26 cellular contexts compared by ENCODE assay signal in the genomic region with DNA sequence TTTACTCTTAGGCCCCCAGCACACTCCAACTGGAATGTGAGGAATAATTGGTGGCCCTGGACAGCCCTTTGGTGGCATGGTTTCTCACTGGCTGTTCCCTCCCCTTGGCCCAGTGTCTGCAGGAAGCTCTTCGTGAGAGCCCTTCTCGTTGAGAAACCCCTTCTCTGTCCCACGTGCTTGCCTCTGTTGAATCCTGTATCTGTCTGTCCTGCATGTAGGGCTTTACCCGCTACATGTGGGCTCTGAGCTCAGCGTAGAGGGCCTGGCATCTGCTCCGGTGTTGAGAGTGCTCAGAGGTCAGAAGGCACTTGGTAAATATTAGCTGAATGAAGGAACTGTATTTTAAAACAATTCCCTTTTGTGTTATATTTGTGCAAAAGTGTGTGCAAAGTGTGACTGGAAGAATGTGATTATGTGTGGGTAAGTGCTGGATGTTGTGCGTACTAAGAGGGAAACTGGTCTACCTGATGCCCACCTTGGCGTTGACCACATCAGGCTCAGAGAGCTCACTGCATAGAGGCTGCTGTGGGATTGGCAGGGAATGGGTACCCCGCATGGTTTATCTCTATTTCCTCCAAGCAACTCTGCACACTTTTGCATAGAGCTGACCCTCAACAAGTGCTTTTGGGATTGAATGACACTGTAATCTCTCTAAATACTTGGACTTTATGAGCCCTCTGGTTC. TPM values are rescaled to one million over a fixed set of nuclear protein-coding genes. Genes with fewer than 3 reads are reported as not detected.
DNase-seq lines count a peak whose midpoint lies in the region; ATAC-seq and TF ChIP-seq lines count a peak whose summit lies in the region.
"Had no signal": no experiment of that assay in that cellular context is flagged by ENCODE, and none has a peak within 500 bp of the region (broad histone marks: within the 10 kb centered on the region; RNA-seq: fewer than 3 reads in every experiment).

No MANE protein-coding gene starts in this region.

- POLR2A ChIA-PET in HEK293 (lab: Yijun Ruan, JAX), result no interaction called here

- peaks cover 0 to 2% (median 1%) of the 10 kb centered on the region in 3 donors for H3K27me3 Mint-ChIP-seq in immature natural killer cell (ENCODE audit: low read depth in 3 of 3)

- H3K9me3 ChIP-seq in HEK293 (ENCODE audit: control insufficient read depth, insufficient read depth, low read depth, low read length) (no peaks in the 10 kb centered on the region), prostate gland (no peaks in the 10 kb centered on the region), spleen (no peaks in the 10 kb centered on the region)
- H3K9me3 ChIP-seq: HAP-1 had no signal

- no peaks in the 10 kb centered on the region for H3K36me3 ChIP-seq in HEK293 (ENCODE audit: control insufficient read depth in 2 of 2, insufficient read depth in 1 of 2, low read length in 2 of 2)
- no peaks in the 10 kb centered on the region for H3K36me3 ChIP-seq in prostate gland
- peaks cover 0 to 20% (median 0%) of the 10 kb centered on the region in 6 donors for H3K36me3 ChIP-seq in spleen
- H3K36me3 ChIP-seq: HAP-1 had no signal

- H3K4me1 Mint-ChIP-seq in immature natural killer cell, result peaks cover 51 to 55% of the 10 kb centered on the region in 2 donors

- H3K27ac Mint-ChIP-seq in immature natural killer cell, result peak overlapping the region in 1 of 6 donors; percentile 0
- no peak overlapping the region for H3K27ac Mint-ChIP-seq in activated naive CD4-positive, alpha-beta T cell treated with anti-CD3 and anti-CD28 coated beads, Interleukin-2, amount 50 U/mL, for 72 hours

- H3K27ac ChIP-seq in HEK293 (ENCODE audit: extremely low read depth, low read depth, low read length), result no peak overlapping the region
- H3K27ac ChIP-seq in prostate gland, result no peak overlapping the region
- no peak overlapping the region for H3K27ac ChIP-seq in spleen
- H3K27ac ChIP-seq: BLaER1 treated with 17β-estradiol and CSF1 and Interleukin-3, amounts not matched to agents 10 nM and 100 nM had no signal

- DNase-seq in NCI-H524 treated with DMSO at 0.1 percent for 48 hours (lab: John Stamatoyannopoulos, UW) (peak; percentile 65), immature natural killer cell (no peak), prostate gland (ENCODE audit: low spot score) (peak; percentile 2), spleen (no peak), NCI-H526 treated with DMSO at 0.1 percent for 48 hours (lab: John Stamatoyannopoulos, UW) (no peak)
- DNase-seq in activated naive CD4-positive, alpha-beta T cell treated with anti-CD3 and anti-CD28 coated beads, Interleukin-2, amount 50 U/mL, for 72 hours (ENCODE audit: low spot score in 2 of 2), result no peak
- DNase-seq: activated CD4-positive, CD25-positive, alpha-beta regulatory T cell treated with anti-CD3 and anti-CD28 coated beads, Interleukin-2, amount 50 U/mL, for 72 hours; activated CD8-positive, alpha-beta T cell treated with anti-CD3 and anti-CD28 coated beads, Interleukin-2, amount 10 ng/mL, durations not matched to agents 7 days and 5 days; activated effector memory CD4-positive, alpha-beta T cell treated with anti-CD3 and anti-CD28 coated beads, Interleukin-2, amount 50 U/mL, for 16 hours; activated T-cell treated with anti-CD3 and anti-CD28 coated beads, Interleukin-2, amount 50 U/mL, for 1 hour; COR-L47; DMS53; left colon; mesenchymal stem cell; NCI-H1417 treated with DMSO at 0.1 percent for 48 hours; NCI-H2081; NCI-H69; SHP77; stimulated activated CD4-positive, alpha-beta T cell treated with anti-CD3 and anti-CD28 coated beads, Interleukin-4, amount 100 ng/mL, for 24 hours; T-helper 2 cell; trophoblast cell had no signal

- CTCF ChIA-PET in HEK293 (lab: Yijun Ruan, JAX), result interaction anchor here (0.7 to 1.2 kb wide), 2 partner anchors 40 to 60 kb away, joined by 3 read pairs; no protein-coding TSS in a partner anchor

- peak overlapping the region in 3 of 5 donors; percentile 2 to 46 (median 27) for H3K4me3 Mint-ChIP-seq in immature natural killer cell
- H3K4me3 Mint-ChIP-seq: activated CD8-positive, alpha-beta T cell treated with anti-CD3 and anti-CD28 coated beads, Interleukin-2, amount 10 ng/mL, durations not matched to agents 7 days and 5 days had no signal

- H3K27me3 ChIP-seq in prostate gland (replicated peaks; ENCODE audit: insufficient read depth) (no peaks in the 10 kb centered on the region), spleen (replicated peaks in 1 of 7) (no peaks in the 10 kb centered on the region)
- H3K27me3 ChIP-seq: BLaER1 treated with 17β-estradiol and CSF1 and Interleukin-3, amounts not matched to agents 10 nM and 100 nM had no signal

- H3K4me3 ChIP-seq in HEK293 (ENCODE audit: low read depth, low read length), result no peak overlapping the region
- H3K4me3 ChIP-seq in prostate gland, result no peak overlapping the region
- H3K4me3 ChIP-seq in spleen, result no peak overlapping the region
- H3K4me3 ChIP-seq: BLaER1 treated with 17β-estradiol and CSF1 and Interleukin-3, amounts not matched to agents 10 nM and 100 nM; HAP-1 had no signal

- H3K4me1 ChIP-seq in HEK293 (ENCODE audit: control insufficient read depth, insufficient read depth, low read length) (peaks cover 7% of the 10 kb centered on the region; the same call in 1 of the 2 replicates), prostate gland (replicated peaks) (peaks cover 3% of the 10 kb centered on the region), spleen (peaks cover 6 to 55% (median 29%) of the 10 kb centered on the region in 6 donors)
- H3K4me1 ChIP-seq: BLaER1 treated with 17β-estradiol and CSF1 and Interleukin-3, amounts not matched to agents 10 nM and 100 nM; HAP-1 had no signal

- H3K9me3 Mint-ChIP-seq in immature natural killer cell, result no peaks in the 10 kb centered on the region
- H3K9me3 Mint-ChIP-seq in activated naive CD4-positive, alpha-beta T cell treated with anti-CD3 and anti-CD28 coated beads, Interleukin-2, amount 50 U/mL, for 72 hours, result no peaks in the 10 kb centered on the region

- ATAC-seq in activated naive CD4-positive, alpha-beta T cell treated with anti-CD3 and anti-CD28 coated beads, Interleukin-2, amount 50 U/mL, for 72 hours, result no peak
- ATAC-seq: activated CD8-positive, alpha-beta T cell treated with anti-CD3 and anti-CD28 coated beads, Interleukin-2, amount 10 ng/mL, durations not matched to agents 7 days and 5 days; left colon; Panc1; sciatic nerve had no signal

- WGBS in prostate gland, result 96% methylated on average over 9 of the region's 9 CpGs
- WGBS in spleen, 5 donors, result 75 to 87% (median 77%) methylated on average over 9 of the region's 9 CpGs

- no peak for TF ChIP-seq POLR2A in prostate gland (IDR thresholded peaks at IDR 0.05)
- TF ChIP-seq POLR2A in spleen (IDR thresholded peaks at IDR 0.05), result no peak

- TF ChIP-seq CTCF in HEK293 (tag by site-specific recombination; IDR thresholded peaks at IDR 0.05), result no peak
- TF ChIP-seq CTCF in prostate gland (IDR thresholded peaks at IDR 0.05), result no peak
- TF ChIP-seq CTCF in spleen (IDR thresholded peaks at IDR 0.05 in 8 of 11, conservative IDR thresholded peaks at IDR 0.05 in 3 of 11), result no peak

- peaks cover 0 to 7% (median 0%) of the 10 kb centered on the region in 3 donors for H3K36me3 Mint-ChIP-seq in immature natural killer cell
- peaks cover 6 to 13% of the 10 kb centered on the region in 2 donors for H3K36me3 Mint-ChIP-seq in activated naive CD4-positive, alpha-beta T cell treated with anti-CD3 and anti-CD28 coated beads, Interleukin-2, amount 50 U/mL, for 72 hours

- intact Hi-C loops in prostate gland (cut with DNase I) (loop anchor here (5.0 kb wide), 1 partner anchor 35 kb away; no protein-coding TSS in a partner anchor), spleen (cut with DNase I; ENCODE audit: low total_unique reads) (no loop called here)

TF ChIP-seq in HEK293, 187 proteins besides CTCF, POLR2A, EP300 and RAD21:
- peak; percentile 36; the same call in 1 of the 2 replicates for TF ChIP-seq SCRT2 (tag by site-specific recombination; IDR thresholded peaks at IDR 0.05)
- TF ChIP-seq, protein P1, sequence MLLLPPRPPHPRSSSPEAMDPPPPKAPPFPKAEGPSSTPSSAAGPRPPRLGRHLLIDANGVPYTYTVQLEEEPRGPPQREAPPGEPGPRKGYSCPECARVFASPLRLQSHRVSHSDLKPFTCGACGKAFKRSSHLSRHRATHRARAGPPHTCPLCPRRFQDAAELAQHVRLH (tag by site-specific recombination; IDR thresholded peaks at IDR 0.05), result no peak
- TF ChIP-seq, protein P2, sequence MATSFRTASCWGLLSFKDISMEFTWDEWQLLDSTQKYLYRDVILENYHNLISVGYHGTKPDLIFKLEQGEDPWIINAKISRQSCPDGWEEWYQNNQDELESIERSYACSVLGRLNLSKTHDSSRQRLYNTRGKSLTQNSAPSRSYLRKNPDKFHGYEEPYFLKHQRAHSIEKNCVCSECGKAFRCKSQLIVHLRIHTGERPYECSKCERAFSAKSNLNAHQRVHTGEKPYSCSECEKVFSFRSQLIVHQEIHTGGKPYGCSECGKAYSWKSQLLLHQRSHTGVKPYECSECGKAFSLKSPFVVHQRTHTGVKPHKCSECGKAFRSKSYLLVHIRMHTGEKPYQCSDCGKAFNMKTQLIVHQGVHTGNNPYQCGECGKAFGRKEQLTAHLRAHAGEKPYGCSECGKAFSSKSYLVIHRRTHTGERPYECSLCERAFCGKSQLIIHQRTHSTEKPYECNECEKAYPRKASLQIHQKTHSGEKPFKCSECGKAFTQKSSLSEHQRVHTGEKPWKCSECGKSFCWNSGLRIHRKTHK (tag by site-specific recombination; IDR thresholded peaks at IDR 0.05), result no peak

RNA-seq across cellular contexts. Expression of a gene that starts 40.0 kb away (rescaled TPM):
- polyA plus RNA-seq in immature natural killer cell (1 to 10 TPM; 6.4 to 9.1 (median 7.7) TPM), spleen (10 to 100 TPM in 1 of 3 donors, 1 to 10 TPM in 2; 3.8 to 12.5 (median 5.2) TPM)
- total RNA-seq in prostate gland (10 to 100 TPM in 1 of 2 donors, 1 to 10 TPM in 1; 9.1 to 27.9 TPM), spleen (10 to 100 TPM; 42.5 to 86.6 (median 67.1) TPM)
- 10 to 100 TPM; 49.3 to 57.5 TPM for total RNA-seq in activated naive CD4-positive, alpha-beta T cell treated with anti-CD3 and anti-CD28 coated beads, Interleukin-2, amount 50 U/mL, for 72 hours

Comparison
In these comparisons a context has a peak if more than half of its experiments do, and no peak if none do; other contexts are left out.
1. DNase-seq: peak in NCI-H524 treated with DMSO at 0.1 percent for 48 hours (single experiment) and prostate gland (single experiment); none in immature natural killer cell (0 of 3), spleen (single experiment), NCI-H526 treated with DMSO at 0.1 percent for 48 hours (single experiment) and activated naive CD4-positive, alpha-beta T cell treated with anti-CD3 and anti-CD28 coated beads, Interleukin-2, amount 50 U/mL, for 72 hours (0 of 2).